In genomic region chr6:53335224-53335994, GRCh38 we compare ENCODE assay signal across 9 cellular contexts. TPM values are rescaled to one million over a fixed set of nuclear protein-coding genes. Genes with fewer than 3 reads are reported as not detected.
DNase-seq lines count a peak whose midpoint lies in the region; ATAC-seq and TF ChIP-seq lines count a peak whose summit lies in the region.
"Had no signal": no experiment of that assay in that cellular context is flagged by ENCODE, and none has a peak within 500 bp of the region (broad histone marks: within the 10 kb centered on the region; RNA-seq: fewer than 3 reads in every experiment).

No MANE protein-coding gene starts in this region.

- H3K27me3 ChIP-seq in endodermal cell (ENCODE audit: control insufficient read depth, insufficient read depth, low read length, poor library complexity, severe bottlenecking), result no peaks in the 10 kb centered on the region

- no peak overlapping the region for H3K9ac ChIP-seq in endodermal cell (ENCODE audit: extremely low read depth, low read length, poor library complexity, severe bottlenecking)

- peak overlapping the region; percentile 62 for H3K27ac Mint-ChIP-seq in endodermal cell

- DNase-seq in activated CD4-positive, CD25-positive, alpha-beta regulatory T cell treated with anti-CD3 and anti-CD28 coated beads, Interleukin-2, amount 50 U/mL, for 16 hours (ENCODE audit: low read depth, low spot score), result peak; percentile 43
- DNase-seq in endodermal cell, result peak; percentile 65
- DNase-seq in stimulated activated CD4-positive, alpha-beta T cell treated with anti-CD3 and anti-CD28 coated beads, Interleukin-4, amount 100 ng/mL, for 48 hours (ENCODE audit: low read depth in 2 of 2), result peak; percentile 45 to 47
- no peak for DNase-seq in glomerular visceral epithelial cell (ENCODE audit: extremely low spot score)
- no peak for DNase-seq in kidney tubule cell (ENCODE audit: low spot score)
- DNase-seq in 8988T, result no peak

- no peaks in the 10 kb centered on the region for H3K9me3 ChIP-seq in endodermal cell (ENCODE audit: control insufficient read depth, low read length)

- no peak for TF ChIP-seq CTCF in endodermal cell (conservative IDR thresholded peaks at IDR 0.05)

- H3K9me3 Mint-ChIP-seq in endodermal cell, result no peaks in the 10 kb centered on the region

- peaks cover 16% of the 10 kb centered on the region for H3K4me1 ChIP-seq in endodermal cell (ENCODE audit: control insufficient read depth, insufficient read depth, low read length)

- peaks cover 12% of the 10 kb centered on the region for H3K36me3 Mint-ChIP-seq in endodermal cell (ENCODE audit: low read depth)

- peaks cover 48% of the 10 kb centered on the region for H3K4me1 Mint-ChIP-seq in endodermal cell

- WGBS in endodermal cell (ENCODE audit: insufficient coverage in 1 of 2, insufficient read length in 1 of 2), 2 experiments, result 87 to 88% methylated on average over 8 to 12 of the region's 12 CpGs

- ATAC-seq in GM19324 (IDR thresholded peaks at IDR 0.05; ENCODE audit: low FRiP score, unreplicated experiment), result peak; percentile 88
- peak; percentile 81 for ATAC-seq in HG03103 (IDR thresholded peaks at IDR 0.05; ENCODE audit: low read depth, unreplicated experiment)

- H3K27ac ChIP-seq in endodermal cell (ENCODE audit: low read depth, low read length), result no peak overlapping the region
- H3K27ac ChIP-seq: VCaP had no signal

- peaks cover 12% of the 10 kb centered on the region for H3K36me3 ChIP-seq in endodermal cell (ENCODE audit: control insufficient read depth, insufficient read depth, low read length)

- no peaks in the 10 kb centered on the region for H3K27me3 Mint-ChIP-seq in endodermal cell (ENCODE audit: insufficient read depth)

- H3K4me3 ChIP-seq in endodermal cell (ENCODE audit: low read length), result no peak overlapping the region

- H3K4me3 Mint-ChIP-seq in endodermal cell, result peak overlapping the region; percentile 22

RNA-seq across cellular contexts. Expression of gene ELOVL5, which starts 13.3 kb away (rescaled TPM):
- total RNA-seq in endodermal cell, result 100 to 1,000 TPM; 103 to 108 TPM
- polyA plus RNA-seq in endodermal cell (2013, experiment 1 of 2), result 140 TPM
- polyA plus RNA-seq in endodermal cell (2013, experiment 2 of 2), result 132 TPM

Comparison
In these comparisons a context has a peak if more than half of its experiments do, and no peak if none do; other contexts are left out.
1. DNase-seq: peak in activated CD4-positive, CD25-positive, alpha-beta regulatory T cell treated with anti-CD3 and anti-CD28 coated beads, Interleukin-2, amount 50 U/mL, for 16 hours (single experiment), endodermal cell (single experiment) and stimulated activated CD4-positive, alpha-beta T cell treated with anti-CD3 and anti-CD28 coated beads, Interleukin-4, amount 100 ng/mL, for 48 hours (2 of 2); none in glomerular visceral epithelial cell (single experiment), kidney tubule cell (single experiment) and 8988T (single experiment).